1 cellular context compared by ENCODE assay signal in genomic region chr5:160467555-160468418, GRCh38.
TF ChIP-seq lines count a peak whose summit lies in the region.

No MANE protein-coding gene starts in this region.

TF ChIP-seq in H1, 55 proteins besides CTCF, POLR2A, EP300 and RAD21:
- TF ChIP-seq MAX (IDR thresholded peaks at IDR 0.05) (peak; percentile 34; the same call in 1 of the 2 replicates), KDM4A (IDR thresholded peaks at IDR 0.05; ENCODE audit: low read depth, low read length, severe bottlenecking) (no peak)
